Comparison of ENCODE assay signal across 35 cellular contexts in genomic region chr3:44012146-44012899, GRCh38.
"Had no signal": no experiment of that assay in that cellular context is flagged by ENCODE, and none has a peak within 500 bp of the region (broad histone marks: within the 10 kb centered on the region; RNA-seq: fewer than 3 reads in every experiment).

No MANE protein-coding gene starts in this region.

- H3K4me1 Mint-ChIP-seq: central memory CD8-positive, alpha-beta T cell had no signal

- ATAC-seq: activated CD8-positive, alpha-beta memory T cell treated with anti-CD3 and anti-CD28 coated beads, Interleukin-2, amount 10 ng/mL, durations not matched to agents 7 days and 5 days; PC-3 had no signal

- H3K9ac ChIP-seq: KMS-11 had no signal

- H3K36me3 ChIP-seq: cardiac muscle cell, Peyer's patch, SJSA1, WERI-Rb-1 had no signal

- H3K9me3 Mint-ChIP-seq: activated CD4-positive, alpha-beta memory T cell treated with anti-CD3 and anti-CD28 coated beads, Interleukin-2, amount 10 ng/mL, durations not matched to agents 7 days and 5 days; activated naive CD8-positive, alpha-beta T cell treated with anti-CD3 and anti-CD28 coated beads for 36 hours; central memory CD8-positive, alpha-beta T cell had no signal

- H3K27ac Mint-ChIP-seq: activated CD4-positive, alpha-beta memory T cell treated with anti-CD3 and anti-CD28 coated beads, Interleukin-2, amount 10 ng/mL, durations not matched to agents 7 days and 5 days; activated CD8-positive, alpha-beta memory T cell treated with anti-CD3 and anti-CD28 coated beads, Interleukin-2, amount 10 ng/mL, durations not matched to agents 7 days and 5 days; activated naive CD8-positive, alpha-beta T cell treated with anti-CD3 and anti-CD28 coated beads for 36 hours had no signal

- H3K4me1 ChIP-seq: Peyer's patch, SJSA1 had no signal

- H3K27me3 ChIP-seq: Peyer's patch, SJSA1 had no signal

- H3K9me3 ChIP-seq: Peyer's patch, SJSA1 had no signal

- H3K4me2 ChIP-seq: KMS-11 had no signal

- H3K27ac ChIP-seq: cardiac muscle cell, KMS-11, Peyer's patch, SJSA1, WERI-Rb-1 had no signal

- H3K4me3 Mint-ChIP-seq: activated CD4-positive, alpha-beta memory T cell treated with anti-CD3 and anti-CD28 coated beads, Interleukin-2, amount 10 ng/mL, durations not matched to agents 7 days and 5 days; activated CD8-positive, alpha-beta memory T cell treated with anti-CD3 and anti-CD28 coated beads, Interleukin-2, amount 10 ng/mL, durations not matched to agents 7 days and 5 days; activated naive CD8-positive, alpha-beta T cell treated with anti-CD3 and anti-CD28 coated beads for 36 hours; central memory CD8-positive, alpha-beta T cell had no signal

- H3K4me3 ChIP-seq: cardiac muscle cell, Peyer's patch, SJSA1 had no signal

- DNase-seq: activated CD4-positive, alpha-beta memory T cell treated with anti-CD3 and anti-CD28 coated beads, Interleukin-2, amount 10 ng/mL, durations not matched to agents 7 days and 5 days; activated CD4-positive, alpha-beta T cell treated with anti-CD3 and anti-CD28 coated beads for 1 hour; activated CD4-positive, alpha-beta T cell treated with anti-CD3 and anti-CD28 coated beads for 48 hours; activated CD4-positive, CD25-positive, alpha-beta regulatory T cell; activated CD8-positive, alpha-beta memory T cell treated with anti-CD3 and anti-CD28 coated beads for 24 hours; activated CD8-positive, alpha-beta memory T cell treated with anti-CD3 and anti-CD28 coated beads, Interleukin-2, amount 10 ng/mL, durations not matched to agents 7 days and 5 days; activated CD8-positive, alpha-beta memory T cell treated with anti-CD3 and anti-CD28 coated beads, Interleukin-2, amount 50 U/mL, for 48 hours; activated effector memory CD4-positive, alpha-beta T cell treated with anti-CD3 and anti-CD28 coated beads, Interleukin-2, amount 50 U/mL, for 16 hours; activated naive CD4-positive, alpha-beta T cell; activated naive CD4-positive, alpha-beta T cell treated with anti-CD3 and anti-CD28 coated beads, Interleukin-2, amount 50 U/mL, for 16 hours; activated naive CD8-positive, alpha-beta T cell treated with anti-CD3 and anti-CD28 coated beads for 36 hours; activated T-cell treated with anti-CD3 and anti-CD28 coated beads, Interleukin-2, amount 50 U/mL, for 48 hours; amniotic stem cell; aorta; MM.1S; MV-4-11; NCI-H1092; NCI-H1436 treated with DMSO at 0.1 percent for 48 hours; NCI-H1694 treated with DMSO at 0.1 percent for 48 hours; NCI-H2029; NCI-H345; NCI-H524 treated with DMSO at 0.1 percent for 48 hours; PC-3; Peyer's patch; RPMI8226; SHP77 treated with DMSO at 0.1 percent for 48 hours; SW 1271; T-helper 1 cell; T-helper 2 cell; T1000; WERI-Rb-1 had no signal

- H3K36me3 Mint-ChIP-seq: activated CD8-positive, alpha-beta memory T cell treated with anti-CD3 and anti-CD28 coated beads, Interleukin-2, amount 10 ng/mL, durations not matched to agents 7 days and 5 days; activated naive CD8-positive, alpha-beta T cell treated with anti-CD3 and anti-CD28 coated beads for 36 hours had no signal
